ENCODE assay signal across 1 cellular context in genomic region chr17:75034236-75034908, GRCh38.
TF ChIP-seq lines count a peak whose summit lies in the region.

No MANE protein-coding gene starts in this region.

TF ChIP-seq in K562, 482 proteins besides CTCF, POLR2A, EP300 and RAD21 (continued from another document and continues in another):
- TF ChIP-seq HMGXB4 (CRISPR knock-in tag; IDR thresholded peaks at IDR 0.05) (peak; percentile 96), MBD2 (IDR thresholded peaks at IDR 0.05; ENCODE audit: borderline replicate concordance, low read depth) (no peak), E2F5 (CRISPR knock-in tag; IDR thresholded peaks at IDR 0.05) (no peak), BRD9 (IDR thresholded peaks at IDR 0.05; ENCODE audit: low read depth, partially characterized antibody) (peak; percentile 70), NKRF (IDR thresholded peaks at IDR 0.05; ENCODE audit: borderline replicate concordance) (peak; percentile 74; the same call in 1 of the 2 replicates), FOS (IDR thresholded peaks at IDR 0.05; ENCODE audit: extremely low read depth, insufficient read length) (no peak), ZKSCAN8 (CRISPR knock-in tag; IDR thresholded peaks at IDR 0.05) (no peak), CREB3L1 (IDR thresholded peaks at IDR 0.05; ENCODE audit: borderline replicate concordance, low read depth) (no peak), C11orf30 (IDR thresholded peaks at IDR 0.05; ENCODE audit: low read depth) (no peak), ZNF175 (CRISPR knock-in tag; IDR thresholded peaks at IDR 0.05; ENCODE audit: low read depth) (no peak), TFE3 (CRISPR knock-in tag; IDR thresholded peaks at IDR 0.05) (no peak), ZNF232 (CRISPR knock-in tag; IDR thresholded peaks at IDR 0.05) (0 out of 2 replicates have a peak, but pooled peaks have one; percentile 16), SFPQ (IDR thresholded peaks at IDR 0.05; ENCODE audit: low read depth, low read length) (no peak), RERE (CRISPR knock-in tag; IDR thresholded peaks at IDR 0.05; ENCODE audit: borderline replicate concordance) (0 out of 2 replicates have a peak, but pooled peaks have one; percentile 90), MCM2 (IDR thresholded peaks at IDR 0.05; ENCODE audit: low read depth) (no peak), ZNF140 (CRISPR knock-in tag; IDR thresholded peaks at IDR 0.05) (no peak), CGGBP1 (CRISPR knock-in tag; IDR thresholded peaks at IDR 0.05) (no peak), PHB (CRISPR knock-in tag; IDR thresholded peaks at IDR 0.05) (no peak), DMBX1 (CRISPR knock-in tag; IDR thresholded peaks at IDR 0.05; ENCODE audit: borderline replicate concordance) (no peak), BHLHE40 (IDR thresholded peaks at IDR 0.05; ENCODE audit: low read length) (peak; percentile 76), POLR2AphosphoS2 (IDR thresholded peaks at IDR 0.05; ENCODE audit: low read length) (no peak), ZNF586 (CRISPR knock-in tag; conservative IDR thresholded peaks at IDR 0.05) (0 out of 2 replicates have a peak, but pooled peaks have one; percentile 41), E4F1 (CRISPR knock-in tag; IDR thresholded peaks at IDR 0.05; ENCODE audit: borderline replicate concordance) (no peak), PHTF2 (CRISPR knock-in tag; IDR thresholded peaks at IDR 0.05) (no peak), HNRNPLL (IDR thresholded peaks at IDR 0.05; ENCODE audit: low read depth, low read length, poor library complexity, severe bottlenecking) (no peak), DPF2 (IDR thresholded peaks at IDR 0.05) (0 out of 2 replicates have a peak, but pooled peaks have one; percentile 43), ZC3H8 (IDR thresholded peaks at IDR 0.05) (no peak), CBX2 (IDR thresholded peaks at IDR 0.05; ENCODE audit: insufficient read depth, low read length, poor library complexity, severe bottlenecking) (no peak), ZNF830 (CRISPR knock-in tag; IDR thresholded peaks at IDR 0.05) (no peak), RBM14 (IDR thresholded peaks at IDR 0.05; ENCODE audit: borderline replicate concordance, insufficient read depth, low read depth, low read length) (no peak), ERF (CRISPR knock-in tag; IDR thresholded peaks at IDR 0.05) (no peak), RCOR1 (IDR thresholded peaks at IDR 0.05; ENCODE audit: borderline replicate concordance in 1 of 2, low read depth in 2 of 2, low read length in 2 of 2) (peak in 1 of 2 experiments; percentile 70; a peak in 3 of 4 replicates), HOMEZ (CRISPR knock-in tag; IDR thresholded peaks at IDR 0.05) (no peak), NFYB (IDR thresholded peaks at IDR 0.05; ENCODE audit: extremely low read depth, insufficient read length) (no peak), IRF1 (CRISPR knock-in tag; IDR thresholded peaks at IDR 0.05; ENCODE audit: borderline replicate concordance) (0 out of 2 replicates have a peak, but pooled peaks have one; percentile 5), TBP (optimal IDR thresholded peaks at IDR 0.05; ENCODE audit: low read depth, low read length) (peak; percentile 99), SMARCB1 (IDR thresholded peaks at IDR 0.05; ENCODE audit: insufficient read length, low read depth) (no peak), ZEB2 (IDR thresholded peaks at IDR 0.05) (0 out of 2 replicates have a peak, but pooled peaks have one; percentile 60), ZNF507 (tag; conservative IDR thresholded peaks at IDR 0.05) (no peak), TAL1 (IDR thresholded peaks at IDR 0.05) (peak; percentile 14; the same call in 1 of the 2 replicates)
